In genomic region chr1:59296358-59297256, GRCh38 we compare ENCODE assay signal across 8 cellular contexts. TPM values are rescaled to one million over a fixed set of nuclear protein-coding genes. Genes with fewer than 3 reads are reported as not detected.
A peak's percentile ranks its signal among the peaks of the same experiment; 100 is the strongest.
DNase-seq lines count a peak whose midpoint lies in the region; ATAC-seq and TF ChIP-seq lines count a peak whose summit lies in the region.

FGGY (plus strand) TSS chr1:59297094; CDS start chr1:59321550, 24,456 bp downstream.

- TF ChIP-seq CTCF in coronary artery (IDR thresholded peaks at IDR 0.05) = no peak

- intact Hi-C loops in activated CD4-positive, alpha-beta T cell treated with anti-CD3 and anti-CD28 coated beads, Interleukin-2, amount 10 ng/mL, durations not matched to agents 24 days and 14 days (cut with micrococcal nuclease) = loop anchor here (1.0 to 10.0 kb wide), 9 partner anchors 37 to 542 kb away; partner anchors contain the start of gene JUN

- H3K9ac ChIP-seq in BLaER1 = peak within 1 kb of the TSS; percentile 90

- H3K4me3 Mint-ChIP-seq in activated CD4-positive, alpha-beta T cell treated with anti-CD3 and anti-CD28 coated beads, Interleukin-2, amount 10 ng/mL, durations not matched to agents 24 days and 14 days = peak within 1 kb of the TSS; percentile 85

- peak within 1 kb of the TSS; percentile 86 for H3K4me2 ChIP-seq in BLaER1

- H3K4me1 Mint-ChIP-seq in activated CD4-positive, alpha-beta T cell treated with anti-CD3 and anti-CD28 coated beads, Interleukin-2, amount 10 ng/mL, durations not matched to agents 24 days and 14 days = peaks cover 36% of the 10 kb centered on the region

- H3K9me3 Mint-ChIP-seq in activated CD4-positive, alpha-beta T cell treated with anti-CD3 and anti-CD28 coated beads, Interleukin-2, amount 10 ng/mL, durations not matched to agents 24 days and 14 days = peaks cover 4% of the 10 kb centered on the region

- no peaks in the 10 kb centered on the region for H4K20me1 ChIP-seq in BLaER1

- DNase-seq in NCI-H526 treated with DMSO at 0.1 percent for 48 hours (lab: John Stamatoyannopoulos, UW) = peak; percentile 90
- peak; percentile 96 for DNase-seq in activated CD4-positive, alpha-beta T cell treated with anti-CD3 and anti-CD28 coated beads, Interleukin-2, amount 10 ng/mL, durations not matched to agents 24 days and 14 days
- peak; percentile 99 for DNase-seq in coronary artery (ENCODE audit: low spot score)
- peak; percentile 99 for DNase-seq in left kidney (ENCODE audit: low read depth, low spot score)
- DNase-seq in stimulated activated CD4-positive, alpha-beta T cell treated with anti-CD3 and anti-CD28 coated beads, Interleukin-1b, Interleukin-23, amount 100 ng/mL, for 48 hours = peak; percentile 82

- no peaks in the 10 kb centered on the region for H3K9me3 ChIP-seq in BLaER1

- no peaks in the 10 kb centered on the region for H3K36me3 ChIP-seq in BLaER1

- ATAC-seq in GM19324 (IDR thresholded peaks at IDR 0.05; ENCODE audit: low FRiP score, unreplicated experiment) (peak; percentile 95), HG03460 (IDR thresholded peaks at IDR 0.05; ENCODE audit: unreplicated experiment) (peak; percentile 93)

- no peaks in the 10 kb centered on the region for H3K27me3 ChIP-seq in BLaER1

- H3K36me3 Mint-ChIP-seq in activated CD4-positive, alpha-beta T cell treated with anti-CD3 and anti-CD28 coated beads, Interleukin-2, amount 10 ng/mL, durations not matched to agents 24 days and 14 days (ENCODE audit: low read depth) = peaks cover 8% of the 10 kb centered on the region

- H3K27me3 Mint-ChIP-seq in activated CD4-positive, alpha-beta T cell treated with anti-CD3 and anti-CD28 coated beads, Interleukin-2, amount 10 ng/mL, durations not matched to agents 24 days and 14 days = no peaks in the 10 kb centered on the region

- H3K4me3 ChIP-seq in BLaER1 (peak within 1 kb of the TSS; percentile 75), coronary artery (peak within 1 kb of the TSS; percentile 80)

- peak within 1 kb of the TSS; percentile 91 for H3K27ac Mint-ChIP-seq in activated CD4-positive, alpha-beta T cell treated with anti-CD3 and anti-CD28 coated beads, Interleukin-2, amount 10 ng/mL, durations not matched to agents 24 days and 14 days

- peaks cover 39% of the 10 kb centered on the region for H3K4me1 ChIP-seq in BLaER1

- H3K27ac ChIP-seq in BLaER1 = peak within 1 kb of the TSS; percentile 89
- H3K27ac ChIP-seq in coronary artery = peak within 1 kb of the TSS; percentile 91 to 99

RNA-seq across cellular contexts. Expression of gene FGGY, which starts in this region (rescaled TPM):
- 6.2 and 8.1 TPM in 2 replicates for total RNA-seq in activated CD4-positive, alpha-beta T cell treated with anti-CD3 and anti-CD28 coated beads, Interleukin-2, amount 10 ng/mL, durations not matched to agents 24 days and 14 days

Comparison
In these comparisons a context has a peak if more than half of its experiments do, and no peak if none do; other contexts are left out.
1. Peak in every context shown above with its lines: DNase-seq, ATAC-seq, H3K4me3 ChIP-seq and H3K27ac ChIP-seq.